In genomic region chr22:36546092-36546804, GRCh38 we compare ENCODE assay signal across 1 cellular context.
TF ChIP-seq lines count a peak whose summit lies in the region.

No MANE protein-coding gene starts in this region.

TF ChIP-seq in A549, 52 proteins besides CTCF, POLR2A, EP300 and RAD21 (continued from another document):
- TF ChIP-seq ZFP36 (IDR thresholded peaks at IDR 0.05; ENCODE audit: borderline replicate concordance, partially characterized antibody), result no peak
- TF ChIP-seq NFE2L2 (conservative IDR thresholded peaks at IDR 0.05; ENCODE audit: low read length), result no peak
- TF ChIP-seq ESRRA (IDR thresholded peaks at IDR 0.05; ENCODE audit: borderline replicate concordance, low read length), result no peak
- TF ChIP-seq JUN (IDR thresholded peaks at IDR 0.05), result no peak
- no peak for TF ChIP-seq HOXB13 (CRISPR knock-in tag; IDR thresholded peaks at IDR 0.05; ENCODE audit: low read depth)
- no peak for TF ChIP-seq PBX3 (IDR thresholded peaks at IDR 0.05)
TF ChIP-seq in A549: peak in this region for 3.
